In genomic region chr1:151147132-151147503, GRCh38 we compare ENCODE assay signal across 6 cellular contexts. TPM values are rescaled to one million over a fixed set of nuclear protein-coding genes. Genes with fewer than 3 reads are reported as not detected.
DNase-seq lines count a peak whose midpoint lies in the region; ATAC-seq and TF ChIP-seq lines count a peak whose summit lies in the region.

No MANE protein-coding gene starts in this region.

- H3K4me3 ChIP-seq in GM06990 (replicated peaks; ENCODE audit: low read depth, low read length) (peak overlapping the region; percentile 85), adipocyte (ENCODE audit: low read length) (peak overlapping the region; percentile 83), mucosa of descending colon (peak overlapping the region; percentile 35)

- H3K27me3 ChIP-seq in GM06990 (replicated peaks; ENCODE audit: control insufficient read depth, insufficient read depth, low read length): peaks cover 2% of the 10 kb centered on the region
- peaks cover 10% of the 10 kb centered on the region for H3K27me3 ChIP-seq in adipocyte (replicated peaks; ENCODE audit: control insufficient read depth, insufficient read depth, low read length)

- ATAC-seq in mucosa of descending colon: no peak

- DNase-seq in GM06990 (ENCODE audit: extremely low read depth, insufficient read length): no peak
- DNase-seq in adipocyte (ENCODE audit: low read depth): peak; percentile 51
- DNase-seq in mucosa of descending colon: no peak
- DNase-seq in RKO (ENCODE audit: low spot score): no peak
- DNase-seq in stimulated activated CD4-positive, alpha-beta T cell treated with anti-CD3 and anti-CD28 coated beads, Interleukin-4, amount 100 ng/mL, for 1 hour: no peak
- no peak for DNase-seq in iPS-NIHi7 (ENCODE audit: extremely low spot score)

- TF ChIP-seq CTCF in GM06990 (IDR thresholded peaks at IDR 0.05; ENCODE audit: insufficient read depth, low read length, poor library complexity, severe bottlenecking) (no peak), mucosa of descending colon (IDR thresholded peaks at IDR 0.05) (no peak)

- intact Hi-C loops in mucosa of descending colon (cut with DNase I, micrococcal nuclease): no loop called here

- peak overlapping the region; percentile 74 for H3K9ac ChIP-seq in adipocyte (ENCODE audit: low read length)

- H3K36me3 ChIP-seq in GM06990 (ENCODE audit: control insufficient read depth, insufficient read depth, low read length) (no peaks in the 10 kb centered on the region), adipocyte (ENCODE audit: control insufficient read depth, insufficient read depth, low read length, severe bottlenecking) (no peaks in the 10 kb centered on the region), mucosa of descending colon (ENCODE audit: low read depth) (no peaks in the 10 kb centered on the region)

- H3K9me3 ChIP-seq in adipocyte (ENCODE audit: control insufficient read depth, low read length) (no peaks in the 10 kb centered on the region), mucosa of descending colon (no peaks in the 10 kb centered on the region)

- H3K4me1 ChIP-seq in adipocyte (ENCODE audit: control insufficient read depth, insufficient read depth, low read length) (peaks cover 12% of the 10 kb centered on the region), mucosa of descending colon (ENCODE audit: low read depth) (peaks cover 11% of the 10 kb centered on the region)

RNA-seq across cellular contexts. Expression of gene SEMA6C, which starts 0.7 kb away (rescaled TPM):
- 1 to 10 TPM; 1.9 to 9.3 (median 4.3) TPM for total RNA-seq in mucosa of descending colon

RNA-seq across cellular contexts. Expression of gene TNFAIP8L2, which starts 9.3 kb away (rescaled TPM):
- 1 to 10 TPM; 1.3 to 2.8 (median 2.5) TPM for total RNA-seq in mucosa of descending colon

RNA-seq across cellular contexts. Expression of gene LYSMD1, which starts 18.6 kb away (rescaled TPM):
- 10 to 100 TPM in 2 of 3 donors, 1 to 10 TPM in 1; 7.6 to 14.0 (median 10.0) TPM for total RNA-seq in mucosa of descending colon

RNA-seq across cellular contexts. Expression of gene SCNM1, which starts 18.8 kb away (rescaled TPM):
- 10 to 100 TPM; 27.9 to 37.8 (median 28.1) TPM for total RNA-seq in mucosa of descending colon

RNA-seq across cellular contexts. Expression of gene TMOD4, which starts 28.7 kb away (rescaled TPM):
- total RNA-seq in mucosa of descending colon: 1 to 10 TPM in 2 of 3 donors, not detected in 1; 1.0 to 2.5 TPM

Comparison
In these comparisons a context has a peak if more than half of its experiments do, and no peak if none do; other contexts are left out.
1. H3K4me3 ChIP-seq: peak in every context shown above with its lines; median percentile 85 in GM06990; 83 in adipocyte; 35 in mucosa of descending colon.